Comparison of ENCODE assay signal across 10 cellular contexts in genomic region chr10:23490115-23490514, GRCh38.
"Had no signal": no experiment of that assay in that cellular context is flagged by ENCODE, and none has a peak within 500 bp of the region (broad histone marks: within the 10 kb centered on the region; RNA-seq: fewer than 3 reads in every experiment).

No MANE protein-coding gene starts in this region.

- H3K9ac ChIP-seq: GM23248, KMS-11 had no signal

- H3K9me3 Mint-ChIP-seq: HFFc6 had no signal

- H3K27ac Mint-ChIP-seq: HFFc6 had no signal

- DNase-seq: GM23248, GOT3, H7, HFFc6, KBM-7 had no signal

- H3K4me2 ChIP-seq: KMS-11 had no signal

- H3K36me3 ChIP-seq: HAP-1 had no signal

- ATAC-seq: HCT116 had no signal

- H3K9me3 ChIP-seq: HAP-1 had no signal

- H3K27ac ChIP-seq: GM23248, HL-60, KMS-11 had no signal

- H3K4me3 Mint-ChIP-seq: HFFc6 had no signal

- H2AFZ ChIP-seq: GM23248 had no signal

- FAIRE-seq: HTR-8/SVneo had no signal

- H3K4me3 ChIP-seq: GM23248, HAP-1 had no signal

- H3K4me1 ChIP-seq: HAP-1 had no signal
